Comparison of ENCODE assay signal across 23 cellular contexts in the genomic region with DNA sequence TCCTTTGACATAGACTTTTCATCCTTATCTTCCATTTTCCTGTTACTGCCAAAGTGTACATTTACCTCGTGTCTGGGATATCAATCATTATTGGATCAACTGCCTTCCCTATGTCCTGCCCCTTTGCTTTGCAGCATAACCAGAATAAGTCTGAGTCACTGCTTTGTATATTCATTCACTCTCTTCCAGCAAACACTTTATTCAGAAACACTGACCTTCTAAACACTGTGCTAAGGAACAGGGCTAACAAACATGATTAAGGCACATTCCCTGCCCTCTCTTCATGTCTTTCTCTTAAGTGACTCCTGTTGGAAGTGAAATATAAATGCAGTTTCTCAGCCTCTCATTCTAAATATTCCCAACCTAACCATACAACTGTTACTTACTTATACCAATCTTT.
DNase-seq lines count a peak whose midpoint lies in the region; ATAC-seq, FAIRE-seq and TF ChIP-seq lines count a peak whose summit lies in the region.
"Had no signal": no experiment of that assay in that cellular context is flagged by ENCODE, and none has a peak within 500 bp of the region (broad histone marks: within the 10 kb centered on the region; RNA-seq: fewer than 3 reads in every experiment).

No MANE protein-coding gene starts in this region.

- H3K27ac Mint-ChIP-seq in progenitor cell of endocrine pancreas: peak overlapping the region; percentile 10
- H3K27ac Mint-ChIP-seq in activated CD4-positive, alpha-beta T cell treated with anti-CD3 and anti-CD28 coated beads for 36 hours: no peak overlapping the region
- H3K27ac Mint-ChIP-seq: natural killer cell treated with Interleukin-12 subunit alpha and Interleukin-12 subunit beta and Interleukin-15 and Interleukin-18, amount 100 ng/mL, for 72 hours had no signal

- H3K9me3 Mint-ChIP-seq in progenitor cell of endocrine pancreas (ENCODE audit: low read depth): peaks cover 4% of the 10 kb centered on the region
- no peaks in the 10 kb centered on the region for H3K9me3 Mint-ChIP-seq in activated CD4-positive, alpha-beta T cell treated with anti-CD3 and anti-CD28 coated beads for 36 hours (ENCODE audit: low read depth)
- H3K9me3 Mint-ChIP-seq: activated T-cell treated with anti-CD3 and anti-CD28 coated beads, Interleukin-2, amount 50 U/mL, for 4 hours had no signal

- H3K9me3 ChIP-seq in SK-N-SH (no peaks in the 10 kb centered on the region), kidney (ENCODE audit: control insufficient read depth in 1 of 2, low read length in 2 of 2) (no peaks in the 10 kb centered on the region)
- H3K9me3 ChIP-seq: SJCRH30 had no signal

- no peaks in the 10 kb centered on the region for H3F3A ChIP-seq in SK-N-SH (replicated peaks; ENCODE audit: insufficient read depth)

- H3K9me2 ChIP-seq in SK-N-SH: no peaks in the 10 kb centered on the region

- no peaks in the 10 kb centered on the region for H3K79me2 ChIP-seq in SK-N-SH (ENCODE audit: insufficient read depth)
- H3K79me2 ChIP-seq: hepatocyte had no signal

- peaks cover 20% of the 10 kb centered on the region for H3K4me1 Mint-ChIP-seq in progenitor cell of endocrine pancreas (ENCODE audit: low read depth)
- H3K4me1 Mint-ChIP-seq in activated CD4-positive, alpha-beta T cell treated with anti-CD3 and anti-CD28 coated beads for 36 hours: no peaks in the 10 kb centered on the region

- H3K36me3 Mint-ChIP-seq in progenitor cell of endocrine pancreas (ENCODE audit: insufficient read depth): peaks cover 3% of the 10 kb centered on the region
- no peaks in the 10 kb centered on the region for H3K36me3 Mint-ChIP-seq in activated CD4-positive, alpha-beta T cell treated with anti-CD3 and anti-CD28 coated beads for 36 hours (ENCODE audit: low read depth)
- H3K36me3 Mint-ChIP-seq: natural killer cell treated with Interleukin-12 subunit alpha and Interleukin-12 subunit beta and Interleukin-15 and Interleukin-18, amount 100 ng/mL, for 72 hours had no signal

- ATAC-seq in activated CD4-positive, alpha-beta T cell treated with anti-CD3 and anti-CD28 coated beads for 36 hours: no peak
- ATAC-seq: activated T-cell treated with anti-CD3 and anti-CD28 coated beads, Interleukin-2, amount 50 U/mL, for 4 hours; natural killer cell treated with Interleukin-12 subunit alpha and Interleukin-12 subunit beta and Interleukin-15 and Interleukin-18, amount 100 ng/mL, for 72 hours had no signal

- H3K4me1 ChIP-seq in SK-N-SH (ENCODE audit: control insufficient read depth in 1 of 2, insufficient read depth in 2 of 2, low read depth in 1 of 2, low read length in 1 of 2): no peaks in the 10 kb centered on the region
- H3K4me1 ChIP-seq in kidney (ENCODE audit: control insufficient read depth in 1 of 2, insufficient read depth in 1 of 2, low read depth in 1 of 2, low read length in 2 of 2): no peaks in the 10 kb centered on the region
- H3K4me1 ChIP-seq: SJCRH30 had no signal

- TF ChIP-seq EP300 in SK-N-SH (IDR thresholded peaks at IDR 0.05; ENCODE audit: borderline replicate concordance in 1 of 2, low read depth in 1 of 2, low read length in 1 of 2): no peak

- H3K9ac ChIP-seq in SK-N-SH: no peak overlapping the region
- H3K9ac ChIP-seq in kidney (ENCODE audit: low read length in 2 of 2): no peak overlapping the region

- no peaks in the 10 kb centered on the region for H3K27me3 Mint-ChIP-seq in progenitor cell of endocrine pancreas
- peaks cover 8% of the 10 kb centered on the region for H3K27me3 Mint-ChIP-seq in activated CD4-positive, alpha-beta T cell treated with anti-CD3 and anti-CD28 coated beads for 36 hours

- 7% methylated on average over 1 of the region's 1 CpG for WGBS in SK-N-SH (ENCODE audit: low lambda C conversion rate)

- FAIRE-seq in GM12892 (lab: Jason Lieb, UNC) (peak; percentile 78), kidney (lab: Jason Lieb, UNC) (no peak)
- FAIRE-seq: endothelial cell of umbilical vein had no signal

- POLR2A ChIA-PET in SK-N-SH (lab: Yijun Ruan, JAX): no interaction called here
- POLR2A ChIA-PET in activated CD4-positive, alpha-beta T cell treated with anti-CD3 and anti-CD28 coated beads for 36 hours (lab: Charles Lee): no interaction called here

- H3K4me2 ChIP-seq in SK-N-SH: no peak overlapping the region
- H3K4me2 ChIP-seq: hepatocyte had no signal

- TF ChIP-seq CTCF in SK-N-SH (IDR thresholded peaks at IDR 0.05): no peak
- TF ChIP-seq CTCF in fibroblast of villous mesenchyme (IDR thresholded peaks at IDR 0.05; ENCODE audit: insufficient read depth, low read depth, low read length): no peak
- TF ChIP-seq CTCF in progenitor cell of endocrine pancreas (IDR thresholded peaks at IDR 0.05; ENCODE audit: unreplicated experiment): no peak
- no peak for TF ChIP-seq CTCF in kidney (IDR thresholded peaks at IDR 0.05; ENCODE audit: borderline replicate concordance, extremely low read depth, insufficient read depth)

- H3K4me3 ChIP-seq in SK-N-SH (ENCODE audit: low read depth in 2 of 2, low read length in 1 of 2) (no peak overlapping the region), fibroblast of villous mesenchyme (ENCODE audit: low read depth, low read length) (no peak overlapping the region), kidney (ENCODE audit: low read length in 2 of 2) (no peak overlapping the region)
- H3K4me3 ChIP-seq: hepatocyte, SJCRH30 had no signal

- TF ChIP-seq POLR2A in GM12892 (IDR thresholded peaks at IDR 0.05; ENCODE audit: low read depth, low read length): no peak

- DNase-seq in GM12892 (ENCODE audit: insufficient read length) (no peak), SK-N-SH (no peak), fibroblast of villous mesenchyme (ENCODE audit: low read depth) (peak; percentile 7), progenitor cell of endocrine pancreas (ENCODE audit: low spot score, unreplicated experiment) (no peak), SK-N-DZ (ENCODE audit: low spot score) (no peak), AML-193 (lab: John Stamatoyannopoulos, UW) (no peak), kidney (no peak)
- DNase-seq in activated CD4-positive, alpha-beta T cell treated with anti-CD3 and anti-CD28 coated beads for 36 hours: no peak
- DNase-seq: activated T-cell treated with anti-CD3 and anti-CD28 coated beads, Interleukin-2, amount 50 U/mL, for 4 hours; cerebellar nuclear complex; DMS 273 treated with DMSO at 0.1 percent for 48 hours; GOT3; left cardiac atrium; NCI-H1105; NCI-H2227 treated with DMSO at 0.1 percent for 48 hours; NK-92 treated with Interleukin-12 subunit alpha and Interleukin-12 subunit beta, amount 100 ng/mL, for 24 hours; retina; SJCRH30; stimulated activated CD4-positive, alpha-beta T cell treated with anti-CD3 and anti-CD28 coated beads, Interleukin-4, amount 100 ng/mL, for 1 hour; trophoblast cell had no signal

- no peak overlapping the region for H3K27ac ChIP-seq in SK-N-SH (ENCODE audit: low read depth in 2 of 2, low read length in 1 of 2)
- H3K27ac ChIP-seq in kidney (ENCODE audit: low read depth in 2 of 2, low read length in 2 of 2): no peak overlapping the region
- H3K27ac ChIP-seq: hepatocyte, SJCRH30 had no signal

- CTCF ChIA-PET in SK-N-SH (lab: Yijun Ruan, JAX): no interaction called here
- CTCF ChIA-PET in activated CD4-positive, alpha-beta T cell treated with anti-CD3 and anti-CD28 coated beads for 36 hours (lab: Charles Lee): no interaction called here

- H2AFZ ChIP-seq in SK-N-SH (ENCODE audit: low read depth): 0 out of 2 replicates have a peak overlapping the region, but pooled peaks have one; percentile 11
- H2AFZ ChIP-seq: hepatocyte had no signal

- no peaks in the 10 kb centered on the region for H3K27me3 ChIP-seq in SK-N-SH (ENCODE audit: insufficient read depth)
- H3K27me3 ChIP-seq: hepatocyte, SJCRH30 had no signal

- no peaks in the 10 kb centered on the region for H3K36me3 ChIP-seq in SK-N-SH (replicated peaks in 1 of 2; ENCODE audit: control insufficient read depth in 1 of 2, insufficient read depth in 2 of 2, low read length in 1 of 2)
- no peaks in the 10 kb centered on the region for H3K36me3 ChIP-seq in kidney (ENCODE audit: control insufficient read depth in 1 of 2, insufficient read depth in 2 of 2, low read length in 2 of 2)

- intact Hi-C loops in activated CD4-positive, alpha-beta T cell treated with anti-CD3 and anti-CD28 coated beads for 36 hours (cut with DNase I, micrococcal nuclease): no loop called here
- intact Hi-C loops in kidney (cut with DNase I): no loop called here

- TF ChIP-seq RAD21 in SK-N-SH (IDR thresholded peaks at IDR 0.05; ENCODE audit: low read length): no peak

- no peak overlapping the region for H3K4me3 Mint-ChIP-seq in progenitor cell of endocrine pancreas (ENCODE audit: low read depth)
- H3K4me3 Mint-ChIP-seq in activated CD4-positive, alpha-beta T cell treated with anti-CD3 and anti-CD28 coated beads for 36 hours: no peak overlapping the region
- H3K4me3 Mint-ChIP-seq: activated T-cell treated with anti-CD3 and anti-CD28 coated beads, Interleukin-2, amount 50 U/mL, for 4 hours; natural killer cell treated with Interleukin-12 subunit alpha and Interleukin-12 subunit beta and Interleukin-15 and Interleukin-18, amount 100 ng/mL, for 72 hours had no signal

- H4K20me1 ChIP-seq in SK-N-SH (ENCODE audit: insufficient read depth): no peaks in the 10 kb centered on the region

TF ChIP-seq in SK-N-SH, 30 proteins besides CTCF, POLR2A, EP300 and RAD21 (continues in another document):
- TF ChIP-seq, protein P1, sequence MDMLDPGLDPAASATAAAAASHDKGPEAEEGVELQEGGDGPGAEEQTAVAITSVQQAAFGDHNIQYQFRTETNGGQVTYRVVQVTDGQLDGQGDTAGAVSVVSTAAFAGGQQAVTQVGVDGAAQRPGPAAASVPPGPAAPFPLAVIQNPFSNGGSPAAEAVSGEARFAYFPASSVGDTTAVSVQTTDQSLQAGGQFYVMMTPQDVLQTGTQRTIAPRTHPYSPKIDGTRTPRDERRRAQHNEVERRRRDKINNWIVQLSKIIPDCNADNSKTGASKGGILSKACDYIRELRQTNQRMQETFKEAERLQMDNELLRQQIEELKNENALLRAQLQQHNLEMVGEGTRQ (IDR thresholded peaks at IDR 0.05; ENCODE audit: borderline replicate concordance, low read depth, low read length): no peak
- TF ChIP-seq, protein P2, sequence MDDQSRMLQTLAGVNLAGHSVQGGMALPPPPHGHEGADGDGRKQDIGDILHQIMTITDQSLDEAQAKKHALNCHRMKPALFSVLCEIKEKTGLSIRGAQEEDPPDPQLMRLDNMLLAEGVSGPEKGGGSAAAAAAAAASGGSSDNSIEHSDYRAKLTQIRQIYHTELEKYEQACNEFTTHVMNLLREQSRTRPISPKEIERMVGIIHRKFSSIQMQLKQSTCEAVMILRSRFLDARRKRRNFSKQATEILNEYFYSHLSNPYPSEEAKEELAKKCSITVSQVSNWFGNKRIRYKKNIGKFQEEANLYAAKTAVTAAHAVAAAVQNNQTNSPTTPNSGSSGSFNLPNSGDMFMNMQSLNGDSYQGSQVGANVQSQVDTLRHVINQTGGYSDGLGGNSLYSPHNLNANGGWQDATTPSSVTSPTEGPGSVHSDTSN (IDR thresholded peaks at IDR 0.05): no peak
- TF ChIP-seq MXI1 (IDR thresholded peaks at IDR 0.05; ENCODE audit: low read depth, low read length): no peak
- no peak for TF ChIP-seq RFX5 (IDR thresholded peaks at IDR 0.05; ENCODE audit: low read length)
- TF ChIP-seq RXRA (IDR thresholded peaks at IDR 0.05; ENCODE audit: borderline replicate concordance, low read depth): no peak
- no peak for TF ChIP-seq JUND (IDR thresholded peaks at IDR 0.05)
- TF ChIP-seq SMC3 (IDR thresholded peaks at IDR 0.05; ENCODE audit: low read depth, low read length): no peak
- TF ChIP-seq MEF2A (IDR thresholded peaks at IDR 0.05; ENCODE audit: borderline replicate concordance, low read depth): no peak
